ENCODE assay signal across 8 cellular contexts in the genomic region with DNA sequence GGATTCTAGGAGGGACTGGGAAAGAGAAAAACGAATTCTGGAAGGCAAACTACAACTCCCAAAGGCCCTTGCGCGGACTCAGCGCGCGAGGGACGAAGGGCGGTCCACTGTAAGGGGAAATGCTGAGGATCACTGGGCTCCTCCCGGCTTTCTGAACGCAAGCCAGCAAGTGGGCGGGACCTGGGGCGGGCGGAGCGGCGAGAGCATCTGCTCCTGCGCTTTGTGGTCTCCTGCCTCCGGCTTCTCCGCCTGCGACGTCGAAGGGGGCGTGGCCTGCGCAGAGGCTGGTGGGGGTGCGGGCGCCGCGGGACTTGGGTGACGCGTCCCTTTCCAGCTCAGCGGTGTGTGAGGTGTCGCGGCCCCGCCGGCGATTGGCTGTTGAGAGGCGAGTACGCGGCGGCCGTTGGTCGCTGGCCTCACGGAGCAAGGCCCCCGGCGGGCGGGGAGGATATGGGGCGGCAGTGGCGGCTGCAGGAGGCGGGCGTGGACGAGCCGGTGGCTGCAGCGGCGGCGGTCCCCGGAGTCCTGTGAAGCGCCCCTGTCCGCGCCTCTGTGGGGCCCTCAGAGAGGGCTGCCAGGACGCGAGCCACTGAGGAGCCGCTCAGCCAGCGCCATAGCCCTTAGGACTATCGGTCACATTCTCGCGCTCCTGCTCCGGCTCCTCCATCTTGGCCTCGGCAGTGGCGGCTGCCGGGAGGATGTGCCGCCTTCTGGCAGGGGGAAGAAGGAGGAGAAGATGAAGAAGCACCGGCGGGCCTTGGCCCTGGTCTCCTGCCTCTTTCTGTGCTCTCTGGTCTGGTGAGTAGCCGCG. TPM values are rescaled to one million over a fixed set of nuclear protein-coding genes. Genes with fewer than 3 reads are reported as not detected.
DNase-seq lines count a peak whose midpoint lies in the region; ATAC-seq, FAIRE-seq and TF ChIP-seq lines count a peak whose summit lies in the region.

A gene with protein sequence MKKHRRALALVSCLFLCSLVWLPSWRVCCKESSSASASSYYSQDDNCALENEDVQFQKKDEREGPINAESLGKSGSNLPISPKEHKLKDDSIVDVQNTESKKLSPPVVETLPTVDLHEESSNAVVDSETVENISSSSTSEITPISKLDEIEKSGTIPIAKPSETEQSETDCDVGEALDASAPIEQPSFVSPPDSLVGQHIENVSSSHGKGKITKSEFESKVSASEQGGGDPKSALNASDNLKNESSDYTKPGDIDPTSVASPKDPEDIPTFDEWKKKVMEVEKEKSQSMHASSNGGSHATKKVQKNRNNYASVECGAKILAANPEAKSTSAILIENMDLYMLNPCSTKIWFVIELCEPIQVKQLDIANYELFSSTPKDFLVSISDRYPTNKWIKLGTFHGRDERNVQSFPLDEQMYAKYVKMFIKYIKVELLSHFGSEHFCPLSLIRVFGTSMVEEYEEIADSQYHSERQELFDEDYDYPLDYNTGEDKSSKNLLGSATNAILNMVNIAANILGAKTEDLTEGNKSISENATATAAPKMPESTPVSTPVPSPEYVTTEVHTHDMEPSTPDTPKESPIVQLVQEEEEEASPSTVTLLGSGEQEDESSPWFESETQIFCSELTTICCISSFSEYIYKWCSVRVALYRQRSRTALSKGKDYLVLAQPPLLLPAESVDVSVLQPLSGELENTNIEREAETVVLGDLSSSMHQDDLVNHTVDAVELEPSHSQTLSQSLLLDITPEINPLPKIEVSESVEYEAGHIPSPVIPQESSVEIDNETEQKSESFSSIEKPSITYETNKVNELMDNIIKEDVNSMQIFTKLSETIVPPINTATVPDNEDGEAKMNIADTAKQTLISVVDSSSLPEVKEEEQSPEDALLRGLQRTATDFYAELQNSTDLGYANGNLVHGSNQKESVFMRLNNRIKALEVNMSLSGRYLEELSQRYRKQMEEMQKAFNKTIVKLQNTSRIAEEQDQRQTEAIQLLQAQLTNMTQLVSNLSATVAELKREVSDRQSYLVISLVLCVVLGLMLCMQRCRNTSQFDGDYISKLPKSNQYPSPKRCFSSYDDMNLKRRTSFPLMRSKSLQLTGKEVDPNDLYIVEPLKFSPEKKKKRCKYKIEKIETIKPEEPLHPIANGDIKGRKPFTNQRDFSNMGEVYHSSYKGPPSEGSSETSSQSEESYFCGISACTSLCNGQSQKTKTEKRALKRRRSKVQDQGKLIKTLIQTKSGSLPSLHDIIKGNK (N-terminal part only) (plus strand): TSS at position 451 of the 811 bp plus-strand sequence. CDS start 286 bp downstream, at position 737.

- no peaks in the 10 kb centered on the region for H3K9me3 ChIP-seq in BE2C

- DNase-seq in BE2C (peak; percentile 100), GM19240 (ENCODE audit: insufficient read length, low spot score) (peak; percentile 73), NCI-H526 (lab: John Stamatoyannopoulos, UW) (peak; percentile 100)
- DNase-seq in activated CD4-positive, alpha-beta T cell treated with anti-CD3 and anti-CD28 coated beads for 48 hours: peak; percentile 100
- peak; percentile 99 for DNase-seq in stimulated activated CD4-positive, alpha-beta T cell treated with anti-CD3 and anti-CD28 coated beads, Interleukin-1b, Interleukin-23, amount 100 ng/mL, for 4 hours (ENCODE audit: low read depth in 2 of 2)

- peak; percentile 82 for FAIRE-seq in colon (lab: Jason Lieb, UNC)

- no peaks in the 10 kb centered on the region for H3K4me1 ChIP-seq in BE2C

- peak within 1 kb of the TSS; percentile 99 for H3K27ac ChIP-seq in layer of hippocampus (ENCODE audit: low read depth, low read length)

- peak within 1 kb of the TSS; percentile 98 for H3K4me3 ChIP-seq in BE2C (ENCODE audit: low read depth, low read length)

- no peaks in the 10 kb centered on the region; the same call in 1 of the 2 replicates for H3K36me3 ChIP-seq in BE2C

- no peak for TF ChIP-seq CTCF in BE2C (IDR thresholded peaks at IDR 0.05; ENCODE audit: low read depth, low read length)

- ATAC-seq in HG03460 (IDR thresholded peaks at IDR 0.05; ENCODE audit: unreplicated experiment): peak; percentile 78

- H3K27me3 ChIP-seq in BE2C: no peaks in the 10 kb centered on the region
- no peaks in the 10 kb centered on the region for H3K27me3 ChIP-seq in layer of hippocampus (ENCODE audit: control insufficient read depth, insufficient read depth, low read length)

RNA-seq across cellular contexts. Expression of the gene that starts here (rescaled TPM):
- 18.5 TPM for polyA plus RNA-seq in BE2C (2012; ENCODE audit: insufficient read depth, insufficient read length, low read depth)

Comparison
In these comparisons a context has a peak if more than half of its experiments do, and no peak if none do; other contexts are left out.
1. Peak in every context shown above with its lines: DNase-seq, ATAC-seq, H3K4me3 ChIP-seq and H3K27ac ChIP-seq.